Comparison of ENCODE assay signal across 25 cellular contexts in the genomic region with DNA sequence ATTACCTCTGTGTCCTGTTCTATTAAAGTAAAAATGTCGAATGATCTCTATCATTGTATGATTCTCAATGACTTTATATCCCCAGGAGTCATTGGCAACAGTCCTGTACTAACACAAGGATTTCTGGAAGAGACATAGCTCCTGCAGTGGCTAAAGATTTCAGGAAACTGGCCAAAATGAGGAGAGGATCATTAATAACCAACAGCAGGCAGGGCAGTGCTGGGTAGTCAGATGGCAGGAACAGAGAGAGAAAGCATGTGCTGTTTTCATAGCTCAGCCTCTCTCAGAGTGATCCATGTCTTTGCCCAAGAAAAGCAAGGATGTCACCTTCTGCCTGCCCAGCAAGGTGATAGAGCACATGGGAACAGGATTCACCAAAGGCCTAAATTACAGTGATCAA.
DNase-seq lines count a peak whose midpoint lies in the region; ATAC-seq, FAIRE-seq and TF ChIP-seq lines count a peak whose summit lies in the region.
"Had no signal": no experiment of that assay in that cellular context is flagged by ENCODE, and none has a peak within 500 bp of the region (broad histone marks: within the 10 kb centered on the region; RNA-seq: fewer than 3 reads in every experiment).

No MANE protein-coding gene starts in this region.

- H4K20me1 ChIP-seq in astrocyte (ENCODE audit: insufficient read depth, low read length) = no peaks in the 10 kb centered on the region
- H4K20me1 ChIP-seq: BLaER1 had no signal

- H3K4me2 ChIP-seq in astrocyte (ENCODE audit: low read length) = no peak overlapping the region
- H3K4me2 ChIP-seq: BLaER1 had no signal

- H3K4me1 Mint-ChIP-seq in astrocyte (ENCODE audit: low read depth, unreplicated experiment) = no peaks in the 10 kb centered on the region
- H3K4me1 Mint-ChIP-seq: B cell; CD4-positive, CD25-positive, alpha-beta regulatory T cell had no signal

- no peaks in the 10 kb centered on the region for H3K36me3 ChIP-seq in astrocyte (ENCODE audit: insufficient read depth, low read length)
- H3K36me3 ChIP-seq: BLaER1 had no signal

- no peaks in the 10 kb centered on the region for H3K27me3 Mint-ChIP-seq in astrocyte (ENCODE audit: low read depth, unreplicated experiment)
- H3K27me3 Mint-ChIP-seq: CD4-positive, CD25-positive, alpha-beta regulatory T cell had no signal

- no peak overlapping the region for H3K4me3 Mint-ChIP-seq in astrocyte (ENCODE audit: unreplicated experiment)
- H3K4me3 Mint-ChIP-seq: B cell; CD4-positive, CD25-positive, alpha-beta regulatory T cell; CD8-positive, alpha-beta T cell had no signal

- no peaks in the 10 kb centered on the region for H3K9me3 ChIP-seq in astrocyte (ENCODE audit: insufficient read depth, low read depth, low read length)
- H3K9me3 ChIP-seq: BLaER1, Caco-2 had no signal

- in situ Hi-C loops in G401 (cut with HindIII; ENCODE audit: low sequenced_read_pairs) = no loop called here

- no peaks in the 10 kb centered on the region for H3K27me3 ChIP-seq in astrocyte (ENCODE audit: insufficient read depth, low read length)
- H3K27me3 ChIP-seq: BLaER1 had no signal

- no peak overlapping the region for H3K27ac Mint-ChIP-seq in astrocyte (ENCODE audit: unreplicated experiment)
- H3K27ac Mint-ChIP-seq: B cell; CD8-positive, alpha-beta T cell had no signal

- no peak overlapping the region for H3K27ac ChIP-seq in astrocyte (ENCODE audit: low read depth, low read length)
- H3K27ac ChIP-seq: 22Rv1, BLaER1, C4-2B, GM23248 had no signal

- no peaks in the 10 kb centered on the region for H3K36me3 Mint-ChIP-seq in astrocyte (ENCODE audit: low read depth, unreplicated experiment)
- H3K36me3 Mint-ChIP-seq: CD4-positive, CD25-positive, alpha-beta regulatory T cell; CD8-positive, alpha-beta T cell had no signal

- CTCF ChIA-PET in HEK293T (lab: Yijun Ruan, JAX) = no interaction called here

- no peak overlapping the region for H2AFZ ChIP-seq in astrocyte (ENCODE audit: low read depth, low read length)
- H2AFZ ChIP-seq: GM23248 had no signal

- H3K9me3 Mint-ChIP-seq in astrocyte (ENCODE audit: unreplicated experiment) = no peaks in the 10 kb centered on the region
- H3K9me3 Mint-ChIP-seq: CD8-positive, alpha-beta T cell had no signal

- no peak for FAIRE-seq in astrocyte (lab: Jason Lieb, UNC)
- FAIRE-seq: A204.1, GM12891, GM18507, H1 had no signal

- POLR2A ChIA-PET in HEK293T (lab: Yijun Ruan, JAX) = no interaction called here

- H3K4me3 ChIP-seq in astrocyte (ENCODE audit: insufficient read depth, low read depth, low read length) = no peak overlapping the region
- H3K4me3 ChIP-seq: BLaER1, GM23248 had no signal

- H3K9ac ChIP-seq in astrocyte (ENCODE audit: low read length) = no peak overlapping the region
- H3K9ac ChIP-seq: BLaER1, GM23248 had no signal

- TF ChIP-seq CTCF in astrocyte (IDR thresholded peaks at IDR 0.05; ENCODE audit: insufficient read depth, low read depth, low read length) = no peak

- ATAC-seq in GM18873 (IDR thresholded peaks at IDR 0.05; ENCODE audit: low FRiP score, unreplicated experiment) = no peak
- ATAC-seq: CD8-positive, alpha-beta T cell had no signal

- no peaks in the 10 kb centered on the region for H3K79me2 ChIP-seq in astrocyte (ENCODE audit: insufficient read depth, low read length)

- peak; percentile 25 for DNase-seq in DMS 273 (lab: John Stamatoyannopoulos, UW; ENCODE audit: unreplicated experiment)
- no peak for DNase-seq in DMS 273 treated with DMSO at 0.1 percent for 48 hours (lab: John Stamatoyannopoulos, UW)
- DNase-seq in G401 (ENCODE audit: low spot score) = peak; percentile 1
- DNase-seq in NCI-H69 (lab: John Stamatoyannopoulos, UW) = peak; percentile 52
- peak; percentile 17 for DNase-seq in astrocyte (ENCODE audit: low read depth)
- no peak for DNase-seq in germinal center (ENCODE audit: low spot score)
- DNase-seq in HEK293T (ENCODE audit: extremely low spot score) = no peak
- DNase-seq: Caco-2; CD4-positive, CD25-positive, alpha-beta regulatory T cell; CD8-positive, alpha-beta T cell; DMS53; EL; GF-D8; GM23248; H7; HCEC 1CT had no signal

- no peaks in the 10 kb centered on the region for H3K4me1 ChIP-seq in astrocyte (ENCODE audit: insufficient read depth, low read length)
- H3K4me1 ChIP-seq: Caco-2 had no signal

TF ChIP-seq in HEK293T, 16 proteins besides CTCF, POLR2A, EP300 and RAD21:
- no peak for TF ChIP-seq ELF4 (IDR thresholded peaks at IDR 0.05)
- TF ChIP-seq ZNF384 (IDR thresholded peaks at IDR 0.05) = no peak
- TF ChIP-seq PKNOX1 (IDR thresholded peaks at IDR 0.05) = no peak
- no peak for TF ChIP-seq SUZ12 (IDR thresholded peaks at IDR 0.05)
- no peak for TF ChIP-seq L3MBTL2 (conservative IDR thresholded peaks at IDR 0.05)
- no peak for TF ChIP-seq HDGF (IDR thresholded peaks at IDR 0.05; ENCODE audit: borderline replicate concordance)
- TF ChIP-seq CTBP1 (IDR thresholded peaks at IDR 0.05; ENCODE audit: borderline replicate concordance) = no peak
- no peak for TF ChIP-seq FOXK2 (IDR thresholded peaks at IDR 0.05)
- no peak for TF ChIP-seq BHLHE40 (IDR thresholded peaks at IDR 0.05; ENCODE audit: borderline replicate concordance)
- TF ChIP-seq ARNT (IDR thresholded peaks at IDR 0.05) = no peak
- no peak for TF ChIP-seq FOXM1 (IDR thresholded peaks at IDR 0.05; ENCODE audit: borderline replicate concordance)

Comparison
In these comparisons a context has a peak if more than half of its experiments do, and no peak if none do; other contexts are left out.
1. DNase-seq: peak in DMS 273 (single experiment), G401 (single experiment), NCI-H69 (single experiment) and astrocyte (single experiment); none in DMS 273 treated with DMSO at 0.1 percent for 48 hours (single experiment), germinal center (single experiment) and HEK293T (single experiment).